In the genomic region with DNA sequence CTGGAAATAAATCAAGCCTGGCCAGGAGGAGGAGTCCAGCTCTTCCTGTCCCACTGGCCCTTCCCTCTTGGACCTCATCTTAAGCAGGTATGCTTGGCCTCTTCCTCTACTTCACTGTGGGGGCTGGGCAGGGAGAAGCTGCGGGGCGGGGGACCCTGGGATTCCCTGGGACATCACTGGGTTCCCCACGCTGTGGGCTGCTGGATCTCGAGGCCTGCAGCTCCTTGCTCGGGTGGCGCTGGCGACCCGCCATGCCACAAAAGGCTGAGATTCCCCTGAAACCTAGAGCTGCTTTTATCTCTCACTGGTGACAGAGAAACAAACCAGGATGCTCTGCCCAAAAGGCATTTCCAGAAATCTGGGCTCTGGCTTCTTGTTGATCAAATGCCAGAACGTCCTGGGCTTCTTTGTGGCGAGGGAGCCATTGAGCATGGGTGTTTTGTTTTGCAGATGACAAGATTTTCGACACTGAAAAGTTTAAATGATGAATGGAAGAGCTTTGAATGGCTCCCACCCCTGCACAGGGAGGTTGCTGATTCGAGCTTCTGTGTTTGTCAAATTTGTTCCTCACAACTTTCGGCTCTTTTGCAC, we compare ENCODE assay signal across 23 cellular contexts. TPM values are rescaled to one million over a fixed set of nuclear protein-coding genes. Genes with fewer than 3 reads are reported as not detected.
DNase-seq lines count a peak whose midpoint lies in the region; TF ChIP-seq lines count a peak whose summit lies in the region.
"Had no signal": no experiment of that assay in that cellular context is flagged by ENCODE, and none has a peak within 500 bp of the region (broad histone marks: within the 10 kb centered on the region; RNA-seq: fewer than 3 reads in every experiment).

No MANE protein-coding gene starts in this region.

- H3K9me3 ChIP-seq in endodermal cell (ENCODE audit: control insufficient read depth, low read length) (no peaks in the 10 kb centered on the region), left ventricle myocardium inferior (replicated peaks) (no peaks in the 10 kb centered on the region)
- H3K9me3 ChIP-seq: esophagus squamous epithelium, suprapubic skin, vagina had no signal

- H3K27me3 ChIP-seq in endodermal cell (ENCODE audit: control insufficient read depth, insufficient read depth, low read length, poor library complexity, severe bottlenecking), result no peaks in the 10 kb centered on the region
- no peaks in the 10 kb centered on the region for H3K27me3 ChIP-seq in left ventricle myocardium inferior (ENCODE audit: low read depth)
- H3K27me3 ChIP-seq: suprapubic skin, vagina had no signal

- 67 to 73% methylated on average over 13 of the region's 13 CpGs for WGBS in endodermal cell (ENCODE audit: insufficient coverage in 1 of 2, insufficient read length in 1 of 2), 2 experiments

- H3K4me3 Mint-ChIP-seq in endodermal cell, result no peak overlapping the region
- H3K4me3 Mint-ChIP-seq in nephron progenitor cell, result no peak overlapping the region
- H3K4me3 Mint-ChIP-seq: activated CD4-positive, alpha-beta T cell treated with anti-CD3 and anti-CD28 coated beads, Interleukin-2, amount 10 ng/mL, durations not matched to agents 7 days and 5 days; CD14-positive monocyte; stimulated activated memory B cell treated with anti-CD40 and anti-IgM and Interleukin-4, amounts not matched to agents 10 μg/mL and 1 μg/mL and 100 μg/mL, for 72 hours had no signal

- H3K4me1 Mint-ChIP-seq in endodermal cell (peaks cover 46% of the 10 kb centered on the region), nephron progenitor cell (peaks cover 69% of the 10 kb centered on the region)

- H3K36me3 ChIP-seq in endodermal cell (ENCODE audit: control insufficient read depth, insufficient read depth, low read length) (no peaks in the 10 kb centered on the region), left ventricle myocardium inferior (no peaks in the 10 kb centered on the region)
- H3K36me3 ChIP-seq: esophagus squamous epithelium, suprapubic skin, vagina had no signal

- H3K4me1 ChIP-seq in endodermal cell (ENCODE audit: control insufficient read depth, insufficient read depth, low read length), result peaks cover 22% of the 10 kb centered on the region
- H3K4me1 ChIP-seq in left ventricle myocardium inferior, result peaks cover 29% of the 10 kb centered on the region

- TF ChIP-seq CTCF in endodermal cell (conservative IDR thresholded peaks at IDR 0.05) (no peak), nephron progenitor cell (IDR thresholded peaks at IDR 0.05) (no peak), left ventricle myocardium inferior (IDR thresholded peaks at IDR 0.05; ENCODE audit: borderline replicate concordance) (no peak)

- H3K9me3 Mint-ChIP-seq in endodermal cell, result no peaks in the 10 kb centered on the region
- H3K9me3 Mint-ChIP-seq in nephron progenitor cell, result no peaks in the 10 kb centered on the region
- H3K9me3 Mint-ChIP-seq: activated CD4-positive, alpha-beta T cell treated with anti-CD3 and anti-CD28 coated beads, Interleukin-2, amount 10 ng/mL, durations not matched to agents 7 days and 5 days; activated T-helper 2 cell treated with anti-CD3 and anti-CD28 coated beads, Interferon-gamma antibody, Interleukin-2, Interleukin-4, amounts not matched to agents 10 μg/mL and 5 μg/mL and 100 μg/mL, durations not matched to agents 14 hours and 24 hours and 36 hours; CD14-positive monocyte; stimulated activated memory B cell treated with anti-CD40 and anti-IgM and Interleukin-4, amounts not matched to agents 10 μg/mL and 1 μg/mL and 100 μg/mL, for 72 hours had no signal

- H3K27me3 Mint-ChIP-seq in endodermal cell (ENCODE audit: insufficient read depth) (no peaks in the 10 kb centered on the region), nephron progenitor cell (ENCODE audit: low read depth, poor library complexity) (peaks cover 5% of the 10 kb centered on the region)

- H3K4me3 ChIP-seq in endodermal cell (ENCODE audit: low read length), result no peak overlapping the region
- H3K4me3 ChIP-seq in left ventricle myocardium inferior, result no peak overlapping the region
- H3K4me3 ChIP-seq: esophagus squamous epithelium, K562, suprapubic skin, vagina had no signal

- H3K36me3 Mint-ChIP-seq in endodermal cell (ENCODE audit: low read depth) (no peaks in the 10 kb centered on the region), nephron progenitor cell (ENCODE audit: low read depth) (no peaks in the 10 kb centered on the region)
- H3K36me3 Mint-ChIP-seq: stimulated activated memory B cell treated with anti-CD40 and anti-IgM and Interleukin-4, amounts not matched to agents 10 μg/mL and 1 μg/mL and 100 μg/mL, for 72 hours had no signal

- intact Hi-C loops in left ventricle myocardium inferior (cut with micrococcal nuclease), result loop anchor here (10.0 kb wide), 1 partner anchor 55 kb away; no protein-coding TSS in a partner anchor
- intact Hi-C loops in cardiac septum (cut with DNase I), result no loop called here

- DNase-seq in ELF-1 (ENCODE audit: low read depth, low spot score), result peak; percentile 77
- DNase-seq in M059J (ENCODE audit: low read depth), result peak; percentile 34
- peak; percentile 81 for DNase-seq in endodermal cell
- no peak for DNase-seq in nephron progenitor cell
- DNase-seq in NCI-H2171 treated with DMSO at 0.1 percent for 48 hours (lab: John Stamatoyannopoulos, UW), result no peak
- DNase-seq in left ventricle myocardium inferior, result no peak
- no peak for DNase-seq in cardiac septum (ENCODE audit: low spot score)
- no peak for DNase-seq in NCI-H2107 (lab: John Stamatoyannopoulos, UW)
- DNase-seq: ACHN; activated CD4-positive, alpha-beta T cell treated with anti-CD3 and anti-CD28 coated beads, Interleukin-2, amount 10 ng/mL, durations not matched to agents 7 days and 5 days; EL; esophagus squamous epithelium; NCI-H1694 treated with DMSO at 0.1 percent for 48 hours; NCI-H226; PC-3; SHP77 treated with DMSO at 0.1 percent for 48 hours; stimulated activated CD4-positive, alpha-beta T cell treated with anti-CD3 and anti-CD28 coated beads, Interleukin-2, amount 100 ng/mL, for 24 hours had no signal

- H3K9ac ChIP-seq in endodermal cell (ENCODE audit: extremely low read depth, low read length, poor library complexity, severe bottlenecking), result no peak overlapping the region

- no peak overlapping the region for H3K27ac ChIP-seq in endodermal cell (ENCODE audit: low read depth, low read length)
- no peak overlapping the region for H3K27ac ChIP-seq in left ventricle myocardium inferior (replicated peaks)
- H3K27ac ChIP-seq: esophagus squamous epithelium, suprapubic skin, vagina had no signal

- H3K27ac Mint-ChIP-seq in endodermal cell, result peak overlapping the region; percentile 78
- peak overlapping the region; percentile 77 for H3K27ac Mint-ChIP-seq in nephron progenitor cell
- H3K27ac Mint-ChIP-seq: activated CD4-positive, alpha-beta T cell treated with anti-CD3 and anti-CD28 coated beads, Interleukin-2, amount 10 ng/mL, durations not matched to agents 7 days and 5 days; activated T-helper 2 cell treated with anti-CD3 and anti-CD28 coated beads, Interferon-gamma antibody, Interleukin-2, Interleukin-4, amounts not matched to agents 10 μg/mL and 5 μg/mL and 100 μg/mL, durations not matched to agents 14 hours and 24 hours and 36 hours; stimulated activated memory B cell treated with anti-CD40 and anti-IgM and Interleukin-4, amounts not matched to agents 10 μg/mL and 1 μg/mL and 100 μg/mL, for 72 hours had no signal

RNA-seq across cellular contexts. Expression of a gene that starts 8.6 kb away (rescaled TPM):
- 26.2 and 32.3 TPM in 2 replicates for total RNA-seq in M059J (2014; rRNA removed; shearing (Covaris generic))
- total RNA-seq in endodermal cell (10 to 100 TPM; 57.1 to 58.2 TPM), left ventricle myocardium inferior (17.1 TPM), cardiac septum (22.1 TPM)
- polyA plus RNA-seq in endodermal cell (2013, experiment 1 of 2), result 33.1 TPM
- 32.3 TPM for polyA plus RNA-seq in endodermal cell (2013, experiment 2 of 2)

RNA-seq across cellular contexts. Expression of a gene that starts 10.0 kb away (rescaled TPM):
- 26.6 and 39.3 TPM in 2 replicates for total RNA-seq in M059J (2014; rRNA removed; shearing (Covaris generic))
- 10 to 100 TPM; 54.2 to 75.3 TPM for total RNA-seq in endodermal cell
- 15.1 TPM for polyA plus RNA-seq in endodermal cell (2013, experiment 1 of 2)
- 19.8 TPM for polyA plus RNA-seq in endodermal cell (2013, experiment 2 of 2)
- 9.5 TPM for total RNA-seq in left ventricle myocardium inferior
- 49.9 TPM for total RNA-seq in cardiac septum

Comparison
In these comparisons a context has a peak if more than half of its experiments do, and no peak if none do; other contexts are left out.
1. DNase-seq: peak in ELF-1 (single experiment), M059J (single experiment) and endodermal cell (single experiment); none in nephron progenitor cell (single experiment), NCI-H2171 treated with DMSO at 0.1 percent for 48 hours (single experiment), left ventricle myocardium inferior (single experiment), cardiac septum (single experiment) and NCI-H2107 (single experiment).